In the genomic region with DNA sequence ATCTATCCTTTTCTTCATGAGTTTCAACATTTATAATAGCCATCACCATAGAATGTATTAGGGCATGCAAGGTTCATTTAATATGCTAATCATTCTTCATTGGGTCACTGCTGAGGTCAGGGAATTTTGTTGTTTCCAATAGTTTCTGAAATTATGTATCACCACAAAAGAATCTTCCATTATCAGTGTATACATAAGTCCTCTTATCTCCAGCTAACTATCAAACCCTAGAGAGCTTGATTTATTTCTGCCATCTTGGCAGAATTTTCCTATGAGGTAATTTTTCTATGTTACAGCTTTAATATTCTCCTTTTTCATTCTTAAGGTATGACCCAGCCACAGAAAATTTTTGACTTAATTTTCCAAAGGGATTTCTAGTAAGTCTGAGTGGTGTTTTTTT, we compare ENCODE assay signal across 15 cellular contexts.
A peak's percentile ranks its signal among the peaks of the same experiment; 100 is the strongest.
DNase-seq lines count a peak whose midpoint lies in the region; TF ChIP-seq lines count a peak whose summit lies in the region.
"Had no signal": no experiment of that assay in that cellular context is flagged by ENCODE, and none has a peak within 500 bp of the region (broad histone marks: within the 10 kb centered on the region; RNA-seq: fewer than 3 reads in every experiment).

No MANE protein-coding gene starts in this region.

- TF ChIP-seq CTCF in fibroblast of the aortic adventitia (IDR thresholded peaks at IDR 0.05; ENCODE audit: insufficient read depth, low read length), result no peak

- H3K36me3 ChIP-seq in neuron (ENCODE audit: insufficient read depth, low read length), result no peaks in the 10 kb centered on the region
- H3K36me3 ChIP-seq: BLaER1, HAP-1 had no signal

- H3K4me1 ChIP-seq in neuron (ENCODE audit: insufficient read depth, low read length), result no peaks in the 10 kb centered on the region
- H3K4me1 ChIP-seq: BLaER1, HAP-1 had no signal

- no peaks in the 10 kb centered on the region for H3K9me3 ChIP-seq in neuron (ENCODE audit: low read length)
- H3K9me3 ChIP-seq: BLaER1, Caco-2, HAP-1 had no signal

- no peaks in the 10 kb centered on the region for H3K27me3 ChIP-seq in neuron (ENCODE audit: insufficient read depth, low read length)
- H3K27me3 ChIP-seq: BLaER1 had no signal

- H3K4me3 ChIP-seq in fibroblast of the aortic adventitia (ENCODE audit: low read depth, low read length), result no peak overlapping the region
- no peak overlapping the region for H3K4me3 ChIP-seq in neuron (ENCODE audit: low read length)
- H3K4me3 ChIP-seq: BLaER1, HAP-1 had no signal

- DNase-seq in NCI-H226 (peak; percentile 87), fibroblast of the aortic adventitia (ENCODE audit: low read depth) (peak; percentile 67), kidney tubule cell (ENCODE audit: low spot score) (no peak), NOMO-1 (lab: John Stamatoyannopoulos, UW; ENCODE audit: unreplicated experiment in 2 of 2) (no peak)
- DNase-seq in activated CD4-positive, alpha-beta T cell treated with anti-CD3 and anti-CD28 coated beads for 1 hour, result no peak
- DNase-seq: Caco-2; CD4-positive, CD25-positive, alpha-beta regulatory T cell; CD8-positive, alpha-beta T cell; DMS153; DND-41; GOT3; HFFc6 had no signal

- H2AFZ ChIP-seq in neuron (ENCODE audit: low read depth, low read length), result peak overlapping the region; percentile 26

Comparison
In these comparisons a context has a peak if more than half of its experiments do, and no peak if none do; other contexts are left out.
1. DNase-seq: peak in NCI-H226 (single experiment) and fibroblast of the aortic adventitia (single experiment); none in kidney tubule cell (single experiment), activated CD4-positive, alpha-beta T cell treated with anti-CD3 and anti-CD28 coated beads for 1 hour (single experiment) and NOMO-1 (0 of 2).